16 cellular contexts compared by ENCODE assay signal in the genomic region with DNA sequence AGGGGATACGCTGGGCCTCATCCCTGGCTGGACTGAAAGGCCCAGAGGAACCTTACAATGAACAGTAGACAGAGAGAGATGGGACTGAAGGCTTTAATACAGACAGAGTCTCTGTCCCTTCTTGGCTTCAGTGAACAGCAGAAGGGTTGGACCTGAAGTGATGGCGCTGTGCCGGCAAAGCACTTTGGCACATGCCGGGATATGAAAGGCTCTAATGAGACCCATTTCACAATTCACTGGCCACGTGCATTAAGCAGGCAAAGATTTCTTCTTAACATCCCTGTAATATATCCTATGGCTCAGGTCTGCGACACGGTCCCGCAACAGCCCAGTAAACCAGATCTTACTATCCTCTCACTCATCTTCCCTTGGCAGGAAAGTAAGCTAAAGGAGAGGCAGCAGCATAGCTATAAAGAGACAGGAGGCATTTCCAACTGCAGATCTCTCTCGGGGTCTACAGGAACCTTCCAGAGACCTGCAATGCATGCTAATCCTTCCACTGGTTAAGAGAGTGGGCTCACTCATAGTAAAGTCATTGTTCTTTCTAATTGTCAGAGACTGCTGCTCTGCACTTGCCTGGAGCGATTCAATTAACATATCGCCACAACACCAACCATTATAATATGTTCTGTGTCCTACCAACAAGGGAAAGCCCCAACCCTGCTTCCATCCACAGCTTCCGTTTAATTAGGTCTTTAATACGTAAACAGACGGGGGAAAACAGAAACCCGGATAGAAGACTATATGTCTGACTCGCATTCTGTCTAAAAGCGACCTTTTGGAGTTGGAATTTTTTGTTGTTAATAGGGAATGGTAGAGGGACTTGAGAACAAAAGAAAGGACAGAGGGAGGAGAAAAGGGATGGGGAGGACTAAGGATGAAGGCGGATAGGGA.
DNase-seq lines count a peak whose midpoint lies in the region; ATAC-seq and TF ChIP-seq lines count a peak whose summit lies in the region.
"Had no signal": no experiment of that assay in that cellular context is flagged by ENCODE, and none has a peak within 500 bp of the region (broad histone marks: within the 10 kb centered on the region; RNA-seq: fewer than 3 reads in every experiment).

No MANE protein-coding gene starts in this region.

- DNase-seq in left cardiac atrium: peak; percentile 38
- DNase-seq in pons (ENCODE audit: low spot score): peak; percentile 95
- no peak for DNase-seq in DMS114 treated with DMSO at 0.1 percent for 48 hours (lab: John Stamatoyannopoulos, UW; ENCODE audit: unreplicated experiment)
- DNase-seq in activated CD4-positive, alpha-beta T cell treated with anti-CD3 and anti-CD28 coated beads for 48 hours: no peak
- no peak for DNase-seq in activated CD4-positive, alpha-beta memory T cell treated with anti-CD3 and anti-CD28 coated beads for 36 hours
- DNase-seq: activated CD8-positive, alpha-beta memory T cell treated with anti-CD3 and anti-CD28 coated beads for 24 hours; glutamatergic neuron; NCI-H1417; spleen; T-helper 2 cell; uterus had no signal

- ATAC-seq in GM21390 (IDR thresholded peaks at IDR 0.05; ENCODE audit: unreplicated experiment) (peak; percentile 26), left cardiac atrium (peak; percentile 54 to 75), GM21723 (IDR thresholded peaks at IDR 0.05; ENCODE audit: unreplicated experiment) (no peak)

- no peaks in the 10 kb centered on the region for H3K36me3 Mint-ChIP-seq in activated CD4-positive, alpha-beta memory T cell treated with anti-CD3 and anti-CD28 coated beads for 36 hours
- H3K36me3 Mint-ChIP-seq: activated naive CD8-positive, alpha-beta T cell; memory B cell had no signal

- H3K4me3 Mint-ChIP-seq in activated CD4-positive, alpha-beta memory T cell treated with anti-CD3 and anti-CD28 coated beads for 36 hours: no peak overlapping the region
- H3K4me3 Mint-ChIP-seq: activated naive CD8-positive, alpha-beta T cell; memory B cell had no signal

- no peaks in the 10 kb centered on the region for H3K27me3 Mint-ChIP-seq in activated CD4-positive, alpha-beta memory T cell treated with anti-CD3 and anti-CD28 coated beads for 36 hours
- H3K27me3 Mint-ChIP-seq: activated naive CD8-positive, alpha-beta T cell; memory B cell had no signal

- H3K4me1 Mint-ChIP-seq in activated CD4-positive, alpha-beta memory T cell treated with anti-CD3 and anti-CD28 coated beads for 36 hours (ENCODE audit: low read depth): no peaks in the 10 kb centered on the region
- H3K4me1 Mint-ChIP-seq: memory B cell had no signal

- peaks cover 7% of the 10 kb centered on the region for H3K9me3 Mint-ChIP-seq in activated CD4-positive, alpha-beta memory T cell treated with anti-CD3 and anti-CD28 coated beads for 36 hours

- intact Hi-C loops in left cardiac atrium (cut with DNase I): no loop called here
- intact Hi-C loops in activated CD4-positive, alpha-beta memory T cell treated with anti-CD3 and anti-CD28 coated beads for 36 hours (cut with micrococcal nuclease): no loop called here

- CTCF ChIA-PET in activated CD4-positive, alpha-beta memory T cell treated with anti-CD3 and anti-CD28 coated beads for 36 hours (lab: Charles Lee): no interaction called here

- no peak overlapping the region for H3K27ac Mint-ChIP-seq in activated CD4-positive, alpha-beta memory T cell treated with anti-CD3 and anti-CD28 coated beads for 36 hours
- H3K27ac Mint-ChIP-seq: activated naive CD8-positive, alpha-beta T cell; memory B cell had no signal

- POLR2A ChIA-PET in activated CD4-positive, alpha-beta memory T cell treated with anti-CD3 and anti-CD28 coated beads for 36 hours (lab: Charles Lee): no interaction called here

TF ChIP-seq in PFSK-1, 5 proteins besides CTCF, POLR2A, EP300 and RAD21:
- TF ChIP-seq TAF1 (IDR thresholded peaks at IDR 0.05; ENCODE audit: borderline replicate concordance, insufficient read depth, low read length) (no peak), SIN3A (IDR thresholded peaks at IDR 0.05; ENCODE audit: borderline replicate concordance, insufficient read depth, low read length) (0 out of 2 replicates have a peak, but pooled peaks have one; percentile 9), POLR2AphosphoS5 (IDR thresholded peaks at IDR 0.05; ENCODE audit: low read depth, low read length) (peak; percentile 26; the same call in 1 of the 2 replicates), FOXP2 (optimal IDR thresholded peaks at IDR 0.05; ENCODE audit: borderline replicate concordance, extremely low read depth, extremely low read length, insufficient read depth) (no peak)
- TF ChIP-seq, protein P1, sequence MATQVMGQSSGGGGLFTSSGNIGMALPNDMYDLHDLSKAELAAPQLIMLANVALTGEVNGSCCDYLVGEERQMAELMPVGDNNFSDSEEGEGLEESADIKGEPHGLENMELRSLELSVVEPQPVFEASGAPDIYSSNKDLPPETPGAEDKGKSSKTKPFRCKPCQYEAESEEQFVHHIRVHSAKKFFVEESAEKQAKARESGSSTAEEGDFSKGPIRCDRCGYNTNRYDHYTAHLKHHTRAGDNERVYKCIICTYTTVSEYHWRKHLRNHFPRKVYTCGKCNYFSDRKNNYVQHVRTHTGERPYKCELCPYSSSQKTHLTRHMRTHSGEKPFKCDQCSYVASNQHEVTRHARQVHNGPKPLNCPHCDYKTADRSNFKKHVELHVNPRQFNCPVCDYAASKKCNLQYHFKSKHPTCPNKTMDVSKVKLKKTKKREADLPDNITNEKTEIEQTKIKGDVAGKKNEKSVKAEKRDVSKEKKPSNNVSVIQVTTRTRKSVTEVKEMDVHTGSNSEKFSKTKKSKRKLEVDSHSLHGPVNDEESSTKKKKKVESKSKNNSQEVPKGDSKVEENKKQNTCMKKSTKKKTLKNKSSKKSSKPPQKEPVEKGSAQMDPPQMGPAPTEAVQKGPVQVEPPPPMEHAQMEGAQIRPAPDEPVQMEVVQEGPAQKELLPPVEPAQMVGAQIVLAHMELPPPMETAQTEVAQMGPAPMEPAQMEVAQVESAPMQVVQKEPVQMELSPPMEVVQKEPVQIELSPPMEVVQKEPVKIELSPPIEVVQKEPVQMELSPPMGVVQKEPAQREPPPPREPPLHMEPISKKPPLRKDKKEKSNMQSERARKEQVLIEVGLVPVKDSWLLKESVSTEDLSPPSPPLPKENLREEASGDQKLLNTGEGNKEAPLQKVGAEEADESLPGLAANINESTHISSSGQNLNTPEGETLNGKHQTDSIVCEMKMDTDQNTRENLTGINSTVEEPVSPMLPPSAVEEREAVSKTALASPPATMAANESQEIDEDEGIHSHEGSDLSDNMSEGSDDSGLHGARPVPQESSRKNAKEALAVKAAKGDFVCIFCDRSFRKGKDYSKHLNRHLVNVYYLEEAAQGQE (IDR thresholded peaks at IDR 0.05; ENCODE audit: insufficient read depth in 1 of 2, low read depth in 2 of 2, low read length in 2 of 2): no peak

Comparison
In these comparisons a context has a peak if more than half of its experiments do, and no peak if none do; other contexts are left out.
1. DNase-seq: peak in left cardiac atrium (single experiment) and pons (single experiment); none in DMS114 treated with DMSO at 0.1 percent for 48 hours (single experiment), activated CD4-positive, alpha-beta T cell treated with anti-CD3 and anti-CD28 coated beads for 48 hours (single experiment) and activated CD4-positive, alpha-beta memory T cell treated with anti-CD3 and anti-CD28 coated beads for 36 hours (single experiment).